In genomic region chr5:143134900-143135299, GRCh38 we compare ENCODE assay signal across 15 cellular contexts.
DNase-seq lines count a peak whose midpoint lies in the region; ATAC-seq, FAIRE-seq and TF ChIP-seq lines count a peak whose summit lies in the region.
"Had no signal": no experiment of that assay in that cellular context is flagged by ENCODE, and none has a peak within 500 bp of the region (broad histone marks: within the 10 kb centered on the region; RNA-seq: fewer than 3 reads in every experiment).

No MANE protein-coding gene starts in this region.

- H4K20me1 ChIP-seq in BLaER1 (no peaks in the 10 kb centered on the region), HepG2 (ENCODE audit: insufficient read depth, low read length) (no peaks in the 10 kb centered on the region)

- H3K4me1 Mint-ChIP-seq in mesothelial cell of epicardium: peaks cover 9% of the 10 kb centered on the region

- H3K27ac ChIP-seq in BLaER1: peak overlapping the region; percentile 77; the same call in 1 of the 2 replicates
- no peak overlapping the region for H3K27ac ChIP-seq in thyroid gland
- H3K27ac ChIP-seq in HepG2 (ENCODE audit: extremely low read length, insufficient read depth, low read length): no peak overlapping the region
- H3K27ac ChIP-seq: neutrophil, WERI-Rb-1 had no signal

- H3K36me3 Mint-ChIP-seq in mesothelial cell of epicardium: no peaks in the 10 kb centered on the region

- H3K4me2 ChIP-seq in BLaER1 (peak overlapping the region; percentile 74), HepG2 (ENCODE audit: low read depth, low read length) (no peak overlapping the region)

- H3K27me3 ChIP-seq in BLaER1 (no peaks in the 10 kb centered on the region), thyroid gland (no peaks in the 10 kb centered on the region), HepG2 (ENCODE audit: control insufficient read depth in 1 of 2, insufficient read depth in 2 of 2, low read length in 2 of 2) (no peaks in the 10 kb centered on the region)
- H3K27me3 ChIP-seq: neutrophil, SJCRH30 had no signal

- 90 to 96% methylated on average over 4 of the region's 4 CpGs for WGBS in thyroid gland, 2 donors
- 91% methylated on average over 4 of the region's 4 CpGs for WGBS in HepG2 (ENCODE audit: low lambda C conversion rate)

- no peak for TF ChIP-seq POLR2A in thyroid gland (IDR thresholded peaks at IDR 0.05)
- TF ChIP-seq POLR2A in HepG2 (IDR thresholded peaks at IDR 0.05; ENCODE audit: insufficient read depth in 1 of 2, low read depth in 2 of 2, low read length in 2 of 2): no peak

- FAIRE-seq in HepG2 (lab: Jason Lieb, UNC): no peak

- no peaks in the 10 kb centered on the region for H3K9me3 ChIP-seq in BLaER1
- no peaks in the 10 kb centered on the region for H3K9me3 ChIP-seq in thyroid gland
- no peaks in the 10 kb centered on the region for H3K9me3 ChIP-seq in HepG2 (ENCODE audit: low read length)
- H3K9me3 ChIP-seq: neutrophil, SJCRH30 had no signal

- no peak overlapping the region for H3K27ac Mint-ChIP-seq in mesothelial cell of epicardium
- H3K27ac Mint-ChIP-seq: HFFc6 had no signal

- TF ChIP-seq CTCF in thyroid gland (IDR thresholded peaks at IDR 0.05): no peak
- no peak for TF ChIP-seq CTCF in mesothelial cell of epicardium (IDR thresholded peaks at IDR 0.05; ENCODE audit: unreplicated experiment)
- TF ChIP-seq CTCF in HepG2 (CRISPR knock-in tag; IDR thresholded peaks at IDR 0.05): no peak

- H3K4me1 ChIP-seq in BLaER1: peaks cover 60% of the 10 kb centered on the region
- H3K4me1 ChIP-seq in thyroid gland: no peaks in the 10 kb centered on the region
- peaks cover 19% of the 10 kb centered on the region for H3K4me1 ChIP-seq in HepG2 (ENCODE audit: insufficient read depth, low read length)

- peak; percentile 46 for ATAC-seq in GM18861 (IDR thresholded peaks at IDR 0.05; ENCODE audit: unreplicated experiment)
- ATAC-seq in GM21717 (IDR thresholded peaks at IDR 0.05; ENCODE audit: unreplicated experiment): peak; percentile 75
- ATAC-seq in HG03520 (IDR thresholded peaks at IDR 0.05; ENCODE audit: unreplicated experiment): peak; percentile 59
- no peak for ATAC-seq in HepG2
- ATAC-seq: effector memory CD8-positive, alpha-beta T cell had no signal

- no peak for TF ChIP-seq RAD21 in HepG2 (CRISPR knock-in tag; IDR thresholded peaks at IDR 0.05)

- DNase-seq in SK-N-DZ (ENCODE audit: low spot score) (no peak), thyroid gland (no peak), mesothelial cell of epicardium (ENCODE audit: low spot score in 2 of 2, unreplicated experiment in 2 of 2) (no peak), HepG2 (ENCODE audit: low spot score) (no peak)
- DNase-seq: effector memory CD8-positive, alpha-beta T cell; glutamatergic neuron; HFFc6; stimulated activated CD8-positive, alpha-beta memory T cell treated with anti-CD3 and anti-CD28 coated beads, Interleukin-4, amount 100 ng/mL, for 48 hours; WERI-Rb-1 had no signal

- H3K9ac ChIP-seq in BLaER1 (no peak overlapping the region), HepG2 (ENCODE audit: insufficient read depth, low read depth, low read length) (no peak overlapping the region)

- no peak overlapping the region for H2AFZ ChIP-seq in HepG2 (ENCODE audit: low read length)

- intact Hi-C loops in thyroid gland (cut with DNase I) (no loop called here), HepG2 (cut with micrococcal nuclease; ENCODE audit: unreplicated experiment) (no loop called here)

- TF ChIP-seq EP300 in HepG2 (IDR thresholded peaks at IDR 0.05; ENCODE audit: low read depth in 2 of 2, low read length in 2 of 2) (no peak), HepG2 (CRISPR knock-in tag; IDR thresholded peaks at IDR 0.05; ENCODE audit: borderline replicate concordance) (no peak)

- H3K27me3 Mint-ChIP-seq in mesothelial cell of epicardium (ENCODE audit: low read depth): peaks cover 13% of the 10 kb centered on the region
- H3K27me3 Mint-ChIP-seq: effector memory CD8-positive, alpha-beta T cell had no signal

- POLR2A ChIA-PET in HepG2 (lab: Yijun Ruan, JAX): no interaction called here

- H3K4me3 ChIP-seq in BLaER1 (no peak overlapping the region), thyroid gland (replicated peaks in 1 of 3) (no peak overlapping the region), HepG2 (replicated peaks in 1 of 3; ENCODE audit: insufficient read depth in 1 of 3, low read depth in 2 of 3, low read length in 3 of 3) (no peak overlapping the region)
- H3K4me3 ChIP-seq: SJCRH30 had no signal

- CTCF ChIA-PET in HepG2 (lab: Yijun Ruan, JAX; ENCODE audit: low intra/inter-chr PET ratio, low total read pairs): no interaction called here

- in situ Hi-C loops in HepG2 (cut with HindIII; ENCODE audit: extremely low pct_ligation_motif_present, low pct_unique_long_range_greater_than_20kb): no loop called here

- H3K79me2 ChIP-seq in HepG2 (ENCODE audit: insufficient read depth, low read length): no peaks in the 10 kb centered on the region

- H3K36me3 ChIP-seq in BLaER1 (peaks cover 6% of the 10 kb centered on the region; the same call in 1 of the 2 replicates), thyroid gland (no peaks in the 10 kb centered on the region), HepG2 (replicated peaks in 1 of 2; ENCODE audit: control insufficient read depth in 1 of 2, insufficient read depth in 2 of 2, low read length in 2 of 2) (peaks cover 1 to 18% of the 10 kb centered on the region in 2 experiments)
- H3K36me3 ChIP-seq: SJCRH30, WERI-Rb-1 had no signal

- no TSS peak for BruUV-seq in HepG2 (replicated peaks; lab: Mats Ljungman, UMichigan)

- H3K4me3 Mint-ChIP-seq in mesothelial cell of epicardium: no peak overlapping the region
- H3K4me3 Mint-ChIP-seq: effector memory CD8-positive, alpha-beta T cell; HFFc6 had no signal

- H3K9me3 Mint-ChIP-seq in mesothelial cell of epicardium: no peaks in the 10 kb centered on the region
- H3K9me3 Mint-ChIP-seq: effector memory CD8-positive, alpha-beta T cell; HFFc6 had no signal

TF ChIP-seq in HepG2, 621 proteins besides CTCF, POLR2A, EP300 and RAD21 (continues in another document):
- TF ChIP-seq MXD1 (CRISPR knock-in tag; IDR thresholded peaks at IDR 0.05) (no peak), REST (IDR thresholded peaks at IDR 0.05; ENCODE audit: borderline replicate concordance in 1 of 2, low read depth in 1 of 2, low read length in 2 of 2) (no peak), SRF (IDR thresholded peaks at IDR 0.05; ENCODE audit: low read depth, low read length) (no peak), IKZF4 (CRISPR knock-in tag; IDR thresholded peaks at IDR 0.05; ENCODE audit: borderline replicate concordance, low read depth, not compliant biosample characterization) (no peak)
- TF ChIP-seq, protein P1, sequence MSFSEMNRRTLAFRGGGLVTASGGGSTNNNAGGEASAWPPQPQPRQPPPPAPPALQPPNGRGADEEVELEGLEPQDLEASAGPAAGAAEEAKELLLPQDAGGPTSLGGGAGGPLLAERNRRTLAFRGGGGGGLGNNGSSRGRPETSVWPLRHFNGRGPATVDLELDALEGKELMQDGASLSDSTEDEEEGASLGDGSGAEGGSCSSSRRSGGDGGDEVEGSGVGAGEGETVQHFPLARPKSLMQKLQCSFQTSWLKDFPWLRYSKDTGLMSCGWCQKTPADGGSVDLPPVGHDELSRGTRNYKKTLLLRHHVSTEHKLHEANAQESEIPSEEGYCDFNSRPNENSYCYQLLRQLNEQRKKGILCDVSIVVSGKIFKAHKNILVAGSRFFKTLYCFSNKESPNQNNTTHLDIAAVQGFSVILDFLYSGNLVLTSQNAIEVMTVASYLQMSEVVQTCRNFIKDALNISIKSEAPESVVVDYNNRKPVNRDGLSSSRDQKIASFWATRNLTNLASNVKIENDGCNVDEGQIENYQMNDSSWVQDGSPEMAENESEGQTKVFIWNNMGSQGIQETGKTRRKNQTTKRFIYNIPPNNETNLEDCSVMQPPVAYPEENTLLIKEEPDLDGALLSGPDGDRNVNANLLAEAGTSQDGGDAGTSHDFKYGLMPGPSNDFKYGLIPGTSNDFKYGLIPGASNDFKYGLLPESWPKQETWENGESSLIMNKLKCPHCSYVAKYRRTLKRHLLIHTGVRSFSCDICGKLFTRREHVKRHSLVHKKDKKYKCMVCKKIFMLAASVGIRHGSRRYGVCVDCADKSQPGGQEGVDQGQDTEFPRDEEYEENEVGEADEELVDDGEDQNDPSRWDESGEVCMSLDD (CRISPR knock-in tag; IDR thresholded peaks at IDR 0.05; ENCODE audit: borderline replicate concordance): no peak
